9 cellular contexts compared by ENCODE assay signal in the genomic region with DNA sequence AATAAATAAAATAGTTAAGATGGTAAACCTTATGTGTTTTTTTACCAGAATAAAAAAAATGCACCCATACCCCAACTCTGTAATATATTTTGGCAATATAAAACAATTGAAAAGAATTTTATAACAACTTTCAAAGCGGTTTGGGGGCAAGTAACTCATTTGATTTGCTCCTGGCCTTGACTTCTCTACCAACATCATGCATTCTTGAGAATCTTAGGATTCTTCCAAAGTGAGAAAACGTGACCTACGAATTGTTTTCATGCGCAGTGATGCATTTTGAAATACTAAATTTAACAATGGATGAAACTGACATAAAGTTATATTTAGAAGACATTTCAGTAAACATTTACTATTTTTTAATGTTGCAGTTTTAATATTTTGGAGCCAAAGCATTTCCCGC. TPM values are rescaled to one million over a fixed set of nuclear protein-coding genes. Genes with fewer than 3 reads are reported as not detected.
DNase-seq lines count a peak whose midpoint lies in the region; TF ChIP-seq lines count a peak whose summit lies in the region.
"Not testable (repeated sequence)": the region's sequence is repeated elsewhere in the genome, so short reads cannot be mapped to it uniquely, and the experiment has no call there.
"Had no signal": no experiment of that assay in that cellular context is flagged by ENCODE, and none has a peak within 500 bp of the region (broad histone marks: within the 10 kb centered on the region; RNA-seq: fewer than 3 reads in every experiment).

No MANE protein-coding gene starts in this region.

- not testable (repeated sequence) for H3K18ac ChIP-seq in mesendoderm (ENCODE audit: low read length)

- not testable (repeated sequence) for H3K27me3 Mint-ChIP-seq in HFFc6 (ENCODE audit: insufficient read depth); activated CD4-positive, alpha-beta T cell treated with anti-CD3 and anti-CD28 coated beads, Interleukin-2, amount 10 ng/mL, durations not matched to agents 24 days and 14 days

- H3K4me1 Mint-ChIP-seq in HFFc6 (ENCODE audit: low read depth); activated CD4-positive, alpha-beta T cell treated with anti-CD3 and anti-CD28 coated beads, Interleukin-2, amount 10 ng/mL, durations not matched to agents 24 days and 14 days: not testable (repeated sequence)

- not testable (repeated sequence) for H3K36me3 Mint-ChIP-seq in HFFc6 (ENCODE audit: low read depth); activated CD4-positive, alpha-beta T cell treated with anti-CD3 and anti-CD28 coated beads, Interleukin-2, amount 10 ng/mL, durations not matched to agents 24 days and 14 days (ENCODE audit: low read depth)

- not testable (repeated sequence) for TF ChIP-seq CTCF in HFFc6 (IDR thresholded peaks at IDR 0.05)

- not testable (repeated sequence) for H3K23ac ChIP-seq in mesendoderm (ENCODE audit: low read length)

- H3K4me3 ChIP-seq in mesendoderm (ENCODE audit: low read length) = not testable (repeated sequence)

- H3K79me2 ChIP-seq in mesendoderm (ENCODE audit: control insufficient read depth, insufficient read depth, low read length) = not testable (repeated sequence)

- H2BK120ac ChIP-seq in mesendoderm (ENCODE audit: low read depth, low read length) = not testable (repeated sequence)

- H3K27ac ChIP-seq in mesendoderm (ENCODE audit: low read depth, low read length) = not testable (repeated sequence)

- H3K4me1 ChIP-seq in mesendoderm (ENCODE audit: control insufficient read depth, low read depth, low read length) = not testable (repeated sequence)

- WGBS in mesendoderm (ENCODE audit: extremely low coverage, insufficient coverage, low lambda C conversion rate) = no CpG with 5 or more reads among the region's 5 CpGs

- not testable (repeated sequence) for H3K4me2 ChIP-seq in mesendoderm (ENCODE audit: low read length)

- not testable (repeated sequence) for H3K56ac ChIP-seq in mesendoderm (ENCODE audit: low read length)

- not testable (repeated sequence) for H2AK5ac ChIP-seq in mesendoderm (ENCODE audit: low read length)

- intact Hi-C loops in activated CD4-positive, alpha-beta T cell treated with anti-CD3 and anti-CD28 coated beads, Interleukin-2, amount 10 ng/mL, durations not matched to agents 24 days and 14 days (cut with micrococcal nuclease) = not testable (repeated sequence)

- DNase-seq in EH (ENCODE audit: low read depth) (peak; percentile 74), HFFc6 (peak; percentile 50), mesendoderm (peak; percentile 9)
- DNase-seq in activated CD4-positive, alpha-beta T cell treated with anti-CD3 and anti-CD28 coated beads, Interleukin-2, amount 10 ng/mL, durations not matched to agents 24 days and 14 days = peak; percentile 6

- H3K9me3 Mint-ChIP-seq in HFFc6; activated CD4-positive, alpha-beta T cell treated with anti-CD3 and anti-CD28 coated beads, Interleukin-2, amount 10 ng/mL, durations not matched to agents 24 days and 14 days: not testable (repeated sequence)

- H2BK5ac ChIP-seq in mesendoderm (ENCODE audit: low read length) = not testable (repeated sequence)

- H4K8ac ChIP-seq in mesendoderm (ENCODE audit: low read depth, low read length) = not testable (repeated sequence)

- H3K36me3 ChIP-seq in mesendoderm (ENCODE audit: control insufficient read depth, insufficient read depth, low read length) = not testable (repeated sequence)

- H4K5ac ChIP-seq in mesendoderm (ENCODE audit: low read length) = not testable (repeated sequence)

- not testable (repeated sequence) for H3K27me3 ChIP-seq in mesendoderm (ENCODE audit: insufficient read depth, low read length, poor library complexity)

- not testable (repeated sequence) for H3K27ac Mint-ChIP-seq in HFFc6; activated CD4-positive, alpha-beta T cell treated with anti-CD3 and anti-CD28 coated beads, Interleukin-2, amount 10 ng/mL, durations not matched to agents 24 days and 14 days

- H3K79me1 ChIP-seq in mesendoderm (ENCODE audit: low read length) = not testable (repeated sequence)

- H3K4ac ChIP-seq in mesendoderm (ENCODE audit: low read depth, low read length) = not testable (repeated sequence)

- not testable (repeated sequence) for H2BK15ac ChIP-seq in mesendoderm (replicated peaks; ENCODE audit: low read depth)

- not testable (repeated sequence) for H3K4me3 Mint-ChIP-seq in HFFc6; activated CD4-positive, alpha-beta T cell treated with anti-CD3 and anti-CD28 coated beads, Interleukin-2, amount 10 ng/mL, durations not matched to agents 24 days and 14 days

- not testable (repeated sequence) for H3K9ac ChIP-seq in mesendoderm (ENCODE audit: low read length)

RNA-seq across cellular contexts. Expression of a gene that starts 3.2 kb away (rescaled TPM):
- 10 to 100 TPM; 16.4 to 26.2 (median 20.2) TPM for total RNA-seq in HFFc6 (2021; fragmentation: NEBNext Ultra II Directional; extraction: Animal tissue kit (Norgen Biotek cat#: 25700))
- 27.1 and 28.6 TPM in 2 replicates for total RNA-seq in activated CD4-positive, alpha-beta T cell treated with anti-CD3 and anti-CD28 coated beads, Interleukin-2, amount 10 ng/mL, durations not matched to agents 24 days and 14 days
- 1.1 TPM for polyA plus RNA-seq in mesendoderm (2013, experiment 1 of 2)
- polyA plus RNA-seq in mesendoderm (2013, experiment 2 of 2) = 0.99 TPM

RNA-seq across cellular contexts. Expression of a gene that starts 22.7 kb away (rescaled TPM):
- total RNA-seq in HFFc6 (2021; fragmentation: NEBNext Ultra II Directional; extraction: Animal tissue kit (Norgen Biotek cat#: 25700)) = 1 to 10 TPM; 6.0 to 9.8 (median 7.6) TPM
- total RNA-seq in activated CD4-positive, alpha-beta T cell treated with anti-CD3 and anti-CD28 coated beads, Interleukin-2, amount 10 ng/mL, durations not matched to agents 24 days and 14 days = 14.1 and 19.2 TPM in 2 replicates
- polyA plus RNA-seq in mesendoderm (2013, experiment 1 of 2) = 1.4 TPM
- 1.7 TPM for polyA plus RNA-seq in mesendoderm (2013, experiment 2 of 2)

RNA-seq across cellular contexts. Expression of a gene that starts 30.2 kb away (rescaled TPM):
- not detected for total RNA-seq in HFFc6 (2021; fragmentation: NEBNext Ultra II Directional; extraction: Animal tissue kit (Norgen Biotek cat#: 25700))
- total RNA-seq in activated CD4-positive, alpha-beta T cell treated with anti-CD3 and anti-CD28 coated beads, Interleukin-2, amount 10 ng/mL, durations not matched to agents 24 days and 14 days = 0.19 TPM in 1 of 2 replicates, not detected in the other
- polyA plus RNA-seq in mesendoderm (2013, experiment 1 of 2) = not detected
- polyA plus RNA-seq in mesendoderm (2013, experiment 2 of 2) = not detected
- total RNA-seq: A673; Caco-2; Calu3; CD8-positive, alpha-beta T cell had no signal
- polyA plus RNA-seq: AG04450 had no signal

RNA-seq across cellular contexts. Expression of a gene that starts 42.1 kb away (rescaled TPM):
- 10 to 100 TPM; 61.8 to 76.5 (median 66.0) TPM for total RNA-seq in HFFc6 (2021; fragmentation: NEBNext Ultra II Directional; extraction: Animal tissue kit (Norgen Biotek cat#: 25700))
- 46.8 and 50.8 TPM in 2 replicates for total RNA-seq in activated CD4-positive, alpha-beta T cell treated with anti-CD3 and anti-CD28 coated beads, Interleukin-2, amount 10 ng/mL, durations not matched to agents 24 days and 14 days
- 139 TPM for polyA plus RNA-seq in mesendoderm (2013, experiment 1 of 2)
- 136 TPM for polyA plus RNA-seq in mesendoderm (2013, experiment 2 of 2)

RNA-seq across cellular contexts. Expression of a gene that starts 51.6 kb away (rescaled TPM):
- 10 to 100 TPM; 18.4 to 31.6 (median 20.1) TPM for total RNA-seq in HFFc6 (2021; fragmentation: NEBNext Ultra II Directional; extraction: Animal tissue kit (Norgen Biotek cat#: 25700))
- 49.3 and 50.9 TPM in 2 replicates for total RNA-seq in activated CD4-positive, alpha-beta T cell treated with anti-CD3 and anti-CD28 coated beads, Interleukin-2, amount 10 ng/mL, durations not matched to agents 24 days and 14 days
- 70.7 TPM for polyA plus RNA-seq in mesendoderm (2013, experiment 1 of 2)
- polyA plus RNA-seq in mesendoderm (2013, experiment 2 of 2) = 73.6 TPM

Comparison
In these comparisons a context has a peak if more than half of its experiments do, and no peak if none do; other contexts are left out.
1. DNase-seq: peak in every context shown above with its lines; median percentile 74 in EH; 50 in HFFc6; 9 in mesendoderm; 6 in activated CD4-positive, alpha-beta T cell treated with anti-CD3 and anti-CD28 coated beads, Interleukin-2, amount 10 ng/mL, durations not matched to agents 24 days and 14 days.